In genomic region chr11:35663408-35663702, GRCh38 we compare ENCODE assay signal across 8 cellular contexts. TPM values are rescaled to one million over a fixed set of nuclear protein-coding genes. Genes with fewer than 3 reads are reported as not detected.
DNase-seq lines count a peak whose midpoint lies in the region; ATAC-seq and TF ChIP-seq lines count a peak whose summit lies in the region.

No MANE protein-coding gene starts in this region.

- DNase-seq in T-helper 1 cell: no peak
- no peak for DNase-seq in activated naive CD8-positive, alpha-beta T cell treated with anti-CD3 and anti-CD28 coated beads, Interleukin-2, amount 10 ng/mL, durations not matched to agents 7 days and 5 days
- no peak for DNase-seq in kidney epithelial cell (ENCODE audit: low read depth)
- no peak for DNase-seq in GM10266 (ENCODE audit: extremely low spot score)
- DNase-seq in EL: no peak

- H3K27me3 ChIP-seq in kidney epithelial cell (ENCODE audit: control insufficient read depth, insufficient read depth, low read length): no peaks in the 10 kb centered on the region

- no peaks in the 10 kb centered on the region for H3K36me3 ChIP-seq in kidney epithelial cell (ENCODE audit: control insufficient read depth, insufficient read depth, low read length)

- H3K4me3 Mint-ChIP-seq in T-helper 1 cell treated with Interleukin-12 subunit alpha and Interleukin-12 subunit beta and Interleukin-4 antibody, amounts not matched to agents 30 μg/mL and 1 μg/mL, for 36 hours: peak overlapping the region; percentile 93
- H3K4me3 Mint-ChIP-seq in activated naive CD8-positive, alpha-beta T cell treated with anti-CD3 and anti-CD28 coated beads, Interleukin-2, amount 10 ng/mL, durations not matched to agents 7 days and 5 days: peak overlapping the region; percentile 91

- H3K27ac ChIP-seq in temporal lobe (ENCODE audit: low read depth, low read length): peak overlapping the region; percentile 69

- H3K27ac Mint-ChIP-seq in T-helper 1 cell treated with Interleukin-12 subunit alpha and Interleukin-12 subunit beta and Interleukin-4 antibody, amounts not matched to agents 30 μg/mL and 1 μg/mL, for 36 hours: peak overlapping the region; percentile 83
- H3K27ac Mint-ChIP-seq in activated naive CD8-positive, alpha-beta T cell treated with anti-CD3 and anti-CD28 coated beads, Interleukin-2, amount 10 ng/mL, durations not matched to agents 7 days and 5 days: peak overlapping the region; percentile 95

- peaks cover 42% of the 10 kb centered on the region for H3K9me3 Mint-ChIP-seq in T-helper 1 cell treated with Interleukin-12 subunit alpha and Interleukin-12 subunit beta and Interleukin-4 antibody, amounts not matched to agents 30 μg/mL and 1 μg/mL, for 36 hours
- peaks cover 27% of the 10 kb centered on the region for H3K9me3 Mint-ChIP-seq in activated naive CD8-positive, alpha-beta T cell treated with anti-CD3 and anti-CD28 coated beads, Interleukin-2, amount 10 ng/mL, durations not matched to agents 7 days and 5 days

- peaks cover 14% of the 10 kb centered on the region for H3K27me3 Mint-ChIP-seq in T-helper 1 cell treated with Interleukin-12 subunit alpha and Interleukin-12 subunit beta and Interleukin-4 antibody, amounts not matched to agents 30 μg/mL and 1 μg/mL, for 36 hours (ENCODE audit: low read depth)
- H3K27me3 Mint-ChIP-seq in activated naive CD8-positive, alpha-beta T cell treated with anti-CD3 and anti-CD28 coated beads, Interleukin-2, amount 10 ng/mL, durations not matched to agents 7 days and 5 days: peaks cover under 1% of the 10 kb centered on the region

- POLR2A ChIA-PET in activated naive CD8-positive, alpha-beta T cell treated with anti-CD3 and anti-CD28 coated beads, Interleukin-2, amount 10 ng/mL, durations not matched to agents 7 days and 5 days (lab: Charles Lee): no interaction called here

- peaks cover 26% of the 10 kb centered on the region for H3K4me1 Mint-ChIP-seq in T-helper 1 cell treated with Interleukin-12 subunit alpha and Interleukin-12 subunit beta and Interleukin-4 antibody, amounts not matched to agents 30 μg/mL and 1 μg/mL, for 36 hours (ENCODE audit: low read depth)
- peaks cover 30% of the 10 kb centered on the region for H3K4me1 Mint-ChIP-seq in activated naive CD8-positive, alpha-beta T cell treated with anti-CD3 and anti-CD28 coated beads, Interleukin-2, amount 10 ng/mL, durations not matched to agents 7 days and 5 days

- TF ChIP-seq CTCF in kidney epithelial cell (IDR thresholded peaks at IDR 0.05; ENCODE audit: insufficient read depth, low read length, poor library complexity, severe bottlenecking): no peak
- no peak for TF ChIP-seq CTCF in GM10266 (IDR thresholded peaks at IDR 0.05; ENCODE audit: control insufficient read depth, insufficient read depth, low read depth, missing control alignments)

- peak overlapping the region; percentile 69 for H3K4me3 ChIP-seq in kidney epithelial cell (ENCODE audit: low read depth, low read length)

- H3K36me3 Mint-ChIP-seq in T-helper 1 cell treated with Interleukin-12 subunit alpha and Interleukin-12 subunit beta and Interleukin-4 antibody, amounts not matched to agents 30 μg/mL and 1 μg/mL, for 36 hours (ENCODE audit: low read depth): peaks cover 33% of the 10 kb centered on the region
- peaks cover 40% of the 10 kb centered on the region for H3K36me3 Mint-ChIP-seq in activated naive CD8-positive, alpha-beta T cell treated with anti-CD3 and anti-CD28 coated beads, Interleukin-2, amount 10 ng/mL, durations not matched to agents 7 days and 5 days

- ATAC-seq in activated naive CD8-positive, alpha-beta T cell treated with anti-CD3 and anti-CD28 coated beads, Interleukin-2, amount 10 ng/mL, durations not matched to agents 7 days and 5 days (ENCODE audit: low read depth): no peak
- ATAC-seq in GM21528 (IDR thresholded peaks at IDR 0.05; ENCODE audit: low FRiP score, unreplicated experiment): no peak

RNA-seq across cellular contexts. Expression of gene TRIM44, which starts 0.8 kb away (rescaled TPM):
- 10 to 100 TPM; 51.4 to 52.4 TPM for total RNA-seq in activated naive CD8-positive, alpha-beta T cell treated with anti-CD3 and anti-CD28 coated beads, Interleukin-2, amount 10 ng/mL, durations not matched to agents 7 days and 5 days
- total RNA-seq in kidney epithelial cell (40.9 and 56.7 TPM in 2 replicates), temporal lobe (16.2 TPM)

RNA-seq across cellular contexts. Expression of gene FJX1, which starts 45.1 kb away (rescaled TPM):
- under 1 TPM in 1 of 2 experiments, not detected in 1; 0.17 TPM for total RNA-seq in activated naive CD8-positive, alpha-beta T cell treated with anti-CD3 and anti-CD28 coated beads, Interleukin-2, amount 10 ng/mL, durations not matched to agents 7 days and 5 days
- total RNA-seq in kidney epithelial cell: 36.1 and 37.2 TPM in 2 replicates
- 30.2 TPM for total RNA-seq in temporal lobe

Comparison
In these comparisons a context has a peak if more than half of its experiments do, and no peak if none do; other contexts are left out.
1. RNA of gene FJX1, which starts 45.1 kb away (total RNA-seq): 36.1 to 37.2 TPM in kidney epithelial cell and 30.2 TPM in temporal lobe (single experiment); 0.17 TPM in activated naive CD8-positive, alpha-beta T cell treated with anti-CD3 and anti-CD28 coated beads, Interleukin-2, amount 10 ng/mL, durations not matched to agents 7 days and 5 days; every median in the first group is over 10 times any median in the second.